27 cellular contexts compared by ENCODE assay signal in the genomic region with DNA sequence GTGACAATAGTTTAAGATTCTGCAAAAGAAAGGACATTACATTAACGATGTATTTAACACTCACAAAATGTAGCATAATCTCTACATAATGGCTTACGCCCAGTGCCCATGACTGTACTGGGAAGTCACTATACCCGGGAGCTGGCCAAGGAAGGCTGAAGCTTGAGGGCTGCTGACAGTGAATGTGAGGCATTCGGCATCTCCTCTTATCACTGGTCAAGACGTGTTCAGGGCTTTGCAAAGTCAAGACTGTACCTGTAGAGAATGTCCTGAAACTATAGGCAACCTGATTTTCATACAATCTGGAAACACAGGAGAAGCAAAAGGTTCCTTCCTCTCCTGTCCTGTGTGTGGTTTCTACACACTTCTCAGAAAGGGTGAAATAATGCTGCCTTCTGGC.
"Had no signal": no experiment of that assay in that cellular context is flagged by ENCODE, and none has a peak within 500 bp of the region (broad histone marks: within the 10 kb centered on the region; RNA-seq: fewer than 3 reads in every experiment).

No MANE protein-coding gene starts in this region.

- DNase-seq: activated B cell treated with CpG ODN at 0.5 μM for 24 hours; activated CD4-positive, alpha-beta memory T cell treated with anti-CD3 and anti-CD28 coated beads for 36 hours; activated CD4-positive, alpha-beta T cell treated with anti-CD3 and anti-CD28 coated beads for 36 hours; activated naive CD4-positive, alpha-beta T cell treated with Interleukin-2 at 50 U/mL for 16 hours; activated naive CD8-positive, alpha-beta T cell treated with anti-CD3 and anti-CD28 coated beads, Interleukin-2, amount 10 ng/mL, durations not matched to agents 7 days and 5 days; activated T-cell treated with anti-CD3 and anti-CD28 coated beads, Interleukin-2, amount 50 U/mL, for 48 hours; amniotic stem cell; endodermal cell; glutamatergic neuron; immature natural killer cell; kidney glomerular epithelial cell; left lung; nephron progenitor cell; nucleus accumbens; posterior cingulate gyrus; small intestine; stimulated activated CD4-positive, alpha-beta T cell treated with anti-CD3 and anti-CD28 coated beads, Interleukin-15, amount 100 ng/mL, for 24 hours; stimulated activated CD4-positive, alpha-beta T cell treated with anti-CD3 and anti-CD28 coated beads, Interleukin-2, amount 100 ng/mL, for 48 hours; stimulated activated naive CD8-positive, alpha-beta T cell treated with anti-CD3 and anti-CD28 coated beads, Interleukin-15, Interleukin-2, amounts not matched to agents 100 U/mL and 50 U/mL, for 24 hours; SW 1271; T-helper 17 cell had no signal

- H3K79me2 ChIP-seq: hepatocyte had no signal

- H3K4me1 ChIP-seq: breast epithelium had no signal

- H3K9me3 ChIP-seq: breast epithelium, left lung had no signal

- H3K4me3 ChIP-seq: breast epithelium, coronary artery, hepatocyte, left lung, lung had no signal

- H3K27ac ChIP-seq: breast epithelium, coronary artery, hepatocyte had no signal

- H3K4me2 ChIP-seq: hepatocyte had no signal

- H3K36me3 ChIP-seq: breast epithelium, left lung had no signal

- H2AFZ ChIP-seq: hepatocyte had no signal

- H3K27me3 ChIP-seq: breast epithelium, hepatocyte, left lung had no signal

- FAIRE-seq: frontal cortex, small intestine had no signal

- ATAC-seq: activated CD4-positive, alpha-beta T cell treated with anti-CD3 and anti-CD28 coated beads for 36 hours; left lung; sciatic nerve; stimulated activated naive CD8-positive, alpha-beta T cell treated with anti-CD3 and anti-CD28 coated beads, Interleukin-15, Interleukin-2, amounts not matched to agents 100 U/mL and 50 U/mL, for 24 hours; T-helper 17 cell had no signal
